In genomic region chr19:17389288-17389687, GRCh38 we compare ENCODE assay signal across 31 cellular contexts. TPM values are rescaled to one million over a fixed set of nuclear protein-coding genes. Genes with fewer than 3 reads are reported as not detected.
DNase-seq lines count a peak whose midpoint lies in the region; ATAC-seq, FAIRE-seq and TF ChIP-seq lines count a peak whose summit lies in the region.
"Had no signal": no experiment of that assay in that cellular context is flagged by ENCODE, and none has a peak within 500 bp of the region (broad histone marks: within the 10 kb centered on the region; RNA-seq: fewer than 3 reads in every experiment).

No MANE protein-coding gene starts in this region.

- no peak overlapping the region for H3K4me2 ChIP-seq in GM23338

- TF ChIP-seq CTCF in GM23338 (conservative IDR thresholded peaks at IDR 0.05; ENCODE audit: low read depth in 2 of 2) (no peak), brain (conservative IDR thresholded peaks at IDR 0.05) (no peak)

- H3K27ac ChIP-seq in GM23338 (ENCODE audit: low read depth): no peak overlapping the region
- H3K27ac ChIP-seq: BLaER1, RWPE1 had no signal

- H3K27ac Mint-ChIP-seq in activated T-cell treated with anti-CD3 and anti-CD28 coated beads, Interleukin-2, amount 50 U/mL, for 72 hours: peak overlapping the region; percentile 2
- no peak overlapping the region for H3K27ac Mint-ChIP-seq in activated T-cell treated with anti-CD3 and anti-CD28 coated beads, Interleukin-2, amount 50 U/mL, for 24 hours
- no peak overlapping the region for H3K27ac Mint-ChIP-seq in GM23338
- no peak overlapping the region for H3K27ac Mint-ChIP-seq in brain

- ATAC-seq in activated T-cell treated with anti-CD3 and anti-CD28 coated beads, Interleukin-2, amount 50 U/mL, for 72 hours (replicated peaks in 1 of 2): no peak
- no peak for ATAC-seq in GM23338
- ATAC-seq: GM12878, Panc1 had no signal

- H4K20me1 ChIP-seq in GM23338 (replicated peaks; ENCODE audit: insufficient read depth): no peaks in the 10 kb centered on the region; the same call in 1 of the 2 replicates
- H4K20me1 ChIP-seq: BLaER1 had no signal

- no peaks in the 10 kb centered on the region for H3K9me3 Mint-ChIP-seq in activated T-cell treated with anti-CD3 and anti-CD28 coated beads, Interleukin-2, amount 50 U/mL, for 72 hours
- no peaks in the 10 kb centered on the region for H3K9me3 Mint-ChIP-seq in activated T-cell treated with anti-CD3 and anti-CD28 coated beads, Interleukin-2, amount 50 U/mL, for 24 hours
- H3K9me3 Mint-ChIP-seq in GM23338 (peaks cover 14% of the 10 kb centered on the region), brain (peaks cover 4 to 18% (median 8%) of the 10 kb centered on the region in 5 experiments)

- peaks cover 22% of the 10 kb centered on the region for H3F3A ChIP-seq in GM23338 (replicated peaks; ENCODE audit: low read depth)

- H3K4me3 Mint-ChIP-seq in activated T-cell treated with anti-CD3 and anti-CD28 coated beads, Interleukin-2, amount 50 U/mL, for 72 hours: peak overlapping the region in 1 of 2 donors; percentile 34
- H3K4me3 Mint-ChIP-seq in activated T-cell treated with anti-CD3 and anti-CD28 coated beads, Interleukin-2, amount 50 U/mL, for 24 hours: no peak overlapping the region
- peak overlapping the region; percentile 4; the same call in 1 of the 3 replicates for H3K4me3 Mint-ChIP-seq in GM23338
- peak overlapping the region in 4 of 5 experiments; percentile 0 to 56 (median 28) for H3K4me3 Mint-ChIP-seq in brain

- no peak overlapping the region for H2AFZ ChIP-seq in GM23338

- no peak for DNase-seq in activated T-cell treated with anti-CD3 and anti-CD28 coated beads, Interleukin-2, amount 50 U/mL, for 72 hours
- no peak for DNase-seq in activated T-cell treated with anti-CD3 and anti-CD28 coated beads, Interleukin-2, amount 50 U/mL, for 24 hours
- DNase-seq in GM23338 (ENCODE audit: low spot score) (no peak), H54 (ENCODE audit: insufficient read length, low spot score) (no peak), GM19238 (ENCODE audit: insufficient read length, low spot score) (no peak), NCI-H2171 (lab: John Stamatoyannopoulos, UW) (no peak)
- DNase-seq: Caco-2; CD4-positive, alpha-beta memory T cell; DMS 273 treated with DMSO at 0.1 percent for 48 hours; DMS79; EL; GDM1; Kasumi-1; MV-4-11; NCI-H1105 treated with DMSO at 0.1 percent for 48 hours; NCI-H146; NCI-H1930; NCI-H2107; NCI-H446 treated with DMSO at 0.1 percent for 48 hours; NCI-H526; SHP77 had no signal

- peaks cover 10% of the 10 kb centered on the region for H3K27me3 Mint-ChIP-seq in activated T-cell treated with anti-CD3 and anti-CD28 coated beads, Interleukin-2, amount 50 U/mL, for 72 hours (ENCODE audit: low read depth)
- H3K27me3 Mint-ChIP-seq in activated T-cell treated with anti-CD3 and anti-CD28 coated beads, Interleukin-2, amount 50 U/mL, for 24 hours: no peaks in the 10 kb centered on the region
- peaks cover 12% of the 10 kb centered on the region for H3K27me3 Mint-ChIP-seq in GM23338 (ENCODE audit: insufficient read depth, low read depth, poor library complexity)
- H3K27me3 Mint-ChIP-seq in brain: peaks cover 40% of the 10 kb centered on the region
- H3K27me3 Mint-ChIP-seq: CD4-positive, alpha-beta memory T cell had no signal

- H3K36me3 Mint-ChIP-seq in activated T-cell treated with anti-CD3 and anti-CD28 coated beads, Interleukin-2, amount 50 U/mL, for 72 hours (ENCODE audit: insufficient read depth in 2 of 2): no peaks in the 10 kb centered on the region
- H3K36me3 Mint-ChIP-seq in activated T-cell treated with anti-CD3 and anti-CD28 coated beads, Interleukin-2, amount 50 U/mL, for 24 hours (ENCODE audit: low read depth): no peaks in the 10 kb centered on the region
- H3K36me3 Mint-ChIP-seq in GM23338 (ENCODE audit: low read depth): no peaks in the 10 kb centered on the region; the same call in 2 of the 3 replicates
- no peaks in the 10 kb centered on the region for H3K36me3 Mint-ChIP-seq in brain
- H3K36me3 Mint-ChIP-seq: CD4-positive, alpha-beta memory T cell had no signal

- H3K4me1 ChIP-seq in GM23338 (ENCODE audit: insufficient read depth): peaks cover 9% of the 10 kb centered on the region; the same call in 1 of the 2 replicates

- peaks cover 12% of the 10 kb centered on the region for H3K4me1 Mint-ChIP-seq in activated T-cell treated with anti-CD3 and anti-CD28 coated beads, Interleukin-2, amount 50 U/mL, for 72 hours (ENCODE audit: low read depth)
- H3K4me1 Mint-ChIP-seq in activated T-cell treated with anti-CD3 and anti-CD28 coated beads, Interleukin-2, amount 50 U/mL, for 24 hours (ENCODE audit: low read depth): peaks cover 12% of the 10 kb centered on the region
- peaks cover 6% of the 10 kb centered on the region; the same call in 2 of the 3 replicates for H3K4me1 Mint-ChIP-seq in GM23338
- peaks cover 11% of the 10 kb centered on the region for H3K4me1 Mint-ChIP-seq in brain

- H3K4me3 ChIP-seq in GM23338: no peak overlapping the region
- H3K4me3 ChIP-seq: BLaER1, GM12878 had no signal

- no peaks in the 10 kb centered on the region for H3K9me2 ChIP-seq in GM23338 (ENCODE audit: insufficient read depth)

- peaks cover 10% of the 10 kb centered on the region; the same call in 1 of the 2 replicates for H3K27me3 ChIP-seq in GM23338 (ENCODE audit: insufficient read depth)

- H3K79me2 ChIP-seq in GM23338 (replicated peaks; ENCODE audit: insufficient read depth): no peaks in the 10 kb centered on the region

- FAIRE-seq in H54 (lab: Jason Lieb, UNC): no peak
- FAIRE-seq: GM12878, H1 had no signal

- no peaks in the 10 kb centered on the region for H3K36me3 ChIP-seq in GM23338 (ENCODE audit: insufficient read depth)
- H3K36me3 ChIP-seq: BLaER1 had no signal

- no peak for TF ChIP-seq POLR2A in H54 (IDR thresholded peaks at IDR 0.05; ENCODE audit: low read depth, low read length)

TF ChIP-seq in GM23338, 12 proteins besides CTCF, POLR2A, EP300 and RAD21:
- no peak for TF ChIP-seq NANOG (IDR thresholded peaks at IDR 0.05; ENCODE audit: borderline replicate concordance)
- TF ChIP-seq STAT1 (IDR thresholded peaks at IDR 0.05; ENCODE audit: unreplicated experiment): no peak
- TF ChIP-seq ETS1 (IDR thresholded peaks at IDR 0.05): no peak
- no peak for TF ChIP-seq POLR2AphosphoS5 (IDR thresholded peaks at IDR 0.05; ENCODE audit: low read depth)
- TF ChIP-seq ZNF114 (CRISPR knock-in tag; IDR thresholded peaks at IDR 0.05): no peak
- no peak for TF ChIP-seq ZNF331 (CRISPR knock-in tag; IDR thresholded peaks at IDR 0.05; ENCODE audit: low read depth)

RNA-seq across cellular contexts. Expression of gene CCDC194, which starts 4.7 kb away (rescaled TPM):
- 1 to 10 TPM; 2.2 to 2.8 TPM for total RNA-seq in activated T-cell treated with anti-CD3 and anti-CD28 coated beads, Interleukin-2, amount 50 U/mL, for 72 hours
- 0.49 TPM in 1 of 2 replicates, not detected in the other for total RNA-seq in GM23338 (2014; rRNA removed; shearing (Covaris generic))
- polyA plus RNA-seq in GM23338 (2016; fragmentation: Nextera tagmentation; extraction: Ambion mirVana) (0.38 TPM in 1 of 2 replicates, not detected in the other), brain (ENCODE audit: insufficient read depth, low read depth, low replicate concordance) (not detected)
- total RNA-seq: A172, H1, SK-MEL-5 had no signal
- polyA plus RNA-seq: CD4-positive, alpha-beta memory T cell had no signal

RNA-seq across cellular contexts. Expression of gene PLVAP, which starts 12.1 kb away (rescaled TPM):
- total RNA-seq in activated T-cell treated with anti-CD3 and anti-CD28 coated beads, Interleukin-2, amount 50 U/mL, for 72 hours: not detected
- not detected in 2 replicates for total RNA-seq in GM23338 (2014; rRNA removed; shearing (Covaris generic))
- not detected in 2 replicates for polyA plus RNA-seq in GM23338 (2016; fragmentation: Nextera tagmentation; extraction: Ambion mirVana)
- polyA plus RNA-seq in brain (ENCODE audit: insufficient read depth, low read depth, low replicate concordance): 35.9 TPM
- total RNA-seq: A172, Caco-2, H1, HT-29, MCF 10A, SK-MEL-5 had no signal
- polyA plus RNA-seq: CD4-positive, alpha-beta memory T cell had no signal

RNA-seq across cellular contexts. Expression of gene BST2, which starts 16.1 kb away (rescaled TPM):
- total RNA-seq in activated T-cell treated with anti-CD3 and anti-CD28 coated beads, Interleukin-2, amount 50 U/mL, for 72 hours: 10 to 100 TPM; 40.9 to 75.0 TPM
- 28.9 and 33.9 TPM in 2 replicates for total RNA-seq in GM23338 (2014; rRNA removed; shearing (Covaris generic))
- polyA plus RNA-seq in GM23338 (2016; fragmentation: Nextera tagmentation; extraction: Ambion mirVana): 22.0 and 24.9 TPM in 2 replicates
- 39.4 TPM for polyA plus RNA-seq in brain (ENCODE audit: insufficient read depth, low read depth, low replicate concordance)

RNA-seq across cellular contexts. Expression of gene MVB12A, which starts 30.6 kb away (rescaled TPM):
- 10 to 100 TPM; 32.4 to 38.4 TPM for total RNA-seq in activated T-cell treated with anti-CD3 and anti-CD28 coated beads, Interleukin-2, amount 50 U/mL, for 72 hours
- total RNA-seq in GM23338 (2014; rRNA removed; shearing (Covaris generic)): 49.9 and 60.3 TPM in 2 replicates
- polyA plus RNA-seq in GM23338 (2016; fragmentation: Nextera tagmentation; extraction: Ambion mirVana) (36.6 and 43.5 TPM in 2 replicates), brain (ENCODE audit: insufficient read depth, low read depth, low replicate concordance) (64.9 TPM)

RNA-seq across cellular contexts. Expression of gene GTPBP3, which starts 51.9 kb away (rescaled TPM):
- total RNA-seq in activated T-cell treated with anti-CD3 and anti-CD28 coated beads, Interleukin-2, amount 50 U/mL, for 72 hours: 10 to 100 TPM; 26.0 to 39.1 TPM
- total RNA-seq in GM23338 (2014; rRNA removed; shearing (Covaris generic)): 67.8 and 78.6 TPM in 2 replicates
- polyA plus RNA-seq in GM23338 (2016; fragmentation: Nextera tagmentation; extraction: Ambion mirVana) (23.5 and 25.4 TPM in 2 replicates), brain (ENCODE audit: insufficient read depth, low read depth, low replicate concordance) (14.5 TPM)
